1 cellular context compared by ENCODE assay signal in the genomic region with DNA sequence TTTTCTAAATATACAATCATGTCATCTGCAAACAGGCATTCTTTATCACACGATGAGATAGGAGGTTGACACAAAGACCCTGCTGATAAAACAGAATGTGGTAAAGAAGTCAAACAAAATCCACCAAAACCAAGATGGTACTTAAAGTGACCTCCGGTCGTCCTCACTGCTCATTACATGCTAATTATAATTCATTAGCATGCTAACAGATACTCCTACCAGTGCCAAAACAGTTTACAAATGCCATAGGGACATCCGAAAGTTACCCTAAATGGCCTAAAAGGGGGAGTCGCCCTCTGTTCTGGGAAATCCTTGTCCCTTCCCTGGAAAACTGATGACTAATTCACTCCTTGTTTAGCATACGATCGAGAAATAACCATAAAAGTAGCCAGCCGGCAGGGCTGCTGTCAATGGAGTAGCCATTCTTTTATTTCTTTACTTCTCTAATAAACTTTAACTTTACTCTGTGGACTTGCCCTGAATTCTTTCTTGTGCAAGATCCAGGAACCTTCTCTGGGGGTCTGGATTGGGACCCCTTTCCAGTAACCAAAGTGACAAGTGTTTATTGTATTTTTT.
TF ChIP-seq lines count a peak whose summit lies in the region.

No MANE protein-coding gene starts in this region.

TF ChIP-seq in K562, 482 proteins besides CTCF, POLR2A, EP300 and RAD21 (continued from another document and continues in another):
- TF ChIP-seq POLR2H (tag; IDR thresholded peaks at IDR 0.05; ENCODE audit: low read depth) (peak; percentile 81), ARNT (IDR thresholded peaks at IDR 0.05) (no peak; a peak in 1 of 4 replicates), FOXK1 (CRISPR knock-in tag; IDR thresholded peaks at IDR 0.05; ENCODE audit: borderline replicate concordance) (no peak), TCF3 (CRISPR knock-in tag; IDR thresholded peaks at IDR 0.05) (peak; percentile 28; the same call in 1 of the 2 replicates), CREM (IDR thresholded peaks at IDR 0.05; ENCODE audit: low read depth) (no peak), TEAD1 (CRISPR knock-in tag; IDR thresholded peaks at IDR 0.05) (0 out of 4 replicates have a peak, but pooled peaks of 1 of the 2 experiments have one; percentile 13), MAFK (IDR thresholded peaks at IDR 0.05; ENCODE audit: low read length) (no peak), CTBP1 (IDR thresholded peaks at IDR 0.05; ENCODE audit: borderline replicate concordance) (peak; percentile 78; the same call in 1 of the 2 replicates), ZNF197 (CRISPR knock-in tag; IDR thresholded peaks at IDR 0.05; ENCODE audit: low read depth) (0 out of 2 replicates have a peak, but pooled peaks have one; percentile 0), ZNF589 (CRISPR knock-in tag; IDR thresholded peaks at IDR 0.05; ENCODE audit: low read depth) (0 out of 2 replicates have a peak, but pooled peaks have one; percentile 61), ESRRA (IDR thresholded peaks at IDR 0.05; ENCODE audit: borderline replicate concordance, low read depth) (peak; percentile 84), STAT5A (IDR thresholded peaks at IDR 0.05; ENCODE audit: borderline replicate concordance, low read length) (peak; percentile 89), SMARCC2 (IDR thresholded peaks at IDR 0.05; ENCODE audit: low read depth) (peak; percentile 75; the same call in 1 of the 2 replicates), SAFB (IDR thresholded peaks at IDR 0.05; ENCODE audit: borderline replicate concordance, low read depth, low read length) (no peak), TOE1 (IDR thresholded peaks at IDR 0.05; ENCODE audit: borderline replicate concordance) (peak; percentile 54; the same call in 1 of the 2 replicates), TOE1 (CRISPR knock-in tag; IDR thresholded peaks at IDR 0.05; ENCODE audit: borderline replicate concordance, low read depth) (no peak), ARID3A (IDR thresholded peaks at IDR 0.05; ENCODE audit: borderline replicate concordance, low read depth, low read length) (peak; percentile 28; the same call in 1 of the 2 replicates), TFAM (CRISPR knock-in tag; conservative IDR thresholded peaks at IDR 0.05) (no peak), KAT8 (IDR thresholded peaks at IDR 0.05; ENCODE audit: low read depth) (no peak), PRDM10 (IDR thresholded peaks at IDR 0.05; ENCODE audit: partially characterized antibody) (peak; percentile 24), ZNF766 (CRISPR knock-in tag; conservative IDR thresholded peaks at IDR 0.05) (peak; percentile 60; the same call in 1 of the 2 replicates), NBN (IDR thresholded peaks at IDR 0.05; ENCODE audit: low read depth) (peak; percentile 83; the same call in 1 of the 2 replicates), FOXJ2 (tag; IDR thresholded peaks at IDR 0.05) (peak; percentile 63; the same call in 1 of the 2 replicates), DMBX1 (CRISPR knock-in tag; IDR thresholded peaks at IDR 0.05; ENCODE audit: borderline replicate concordance) (peak; percentile 22; the same call in 1 of the 2 replicates), ZNF57 (CRISPR knock-in tag; IDR thresholded peaks at IDR 0.05) (no peak), FOS (IDR thresholded peaks at IDR 0.05; ENCODE audit: extremely low read depth, insufficient read length) (peak; percentile 33), PTTG1 (tag; IDR thresholded peaks at IDR 0.05; ENCODE audit: low read depth) (peak; percentile 52; the same call in 1 of the 2 replicates), NFE2 (IDR thresholded peaks at IDR 0.05; ENCODE audit: low read depth) (no peak), CC2D1A (IDR thresholded peaks at IDR 0.05) (peak; percentile 46), LCOR (CRISPR knock-in tag; IDR thresholded peaks at IDR 0.05) (0 out of 2 replicates have a peak, but pooled peaks have one; percentile 41), GABPA (tag; conservative IDR thresholded peaks at IDR 0.05; ENCODE audit: low read depth) (no peak), ZNF217 (CRISPR knock-in tag; IDR thresholded peaks at IDR 0.05) (no peak), ETV5 (CRISPR knock-in tag; IDR thresholded peaks at IDR 0.05; ENCODE audit: low read depth) (0 out of 2 replicates have a peak, but pooled peaks have one; percentile 15), GTF3C2 (IDR thresholded peaks at IDR 0.05; ENCODE audit: borderline replicate concordance, extremely low read depth, insufficient read length) (no peak), C11orf30 (IDR thresholded peaks at IDR 0.05; ENCODE audit: low read depth) (peak; percentile 52; the same call in 1 of the 2 replicates), MTA1 (IDR thresholded peaks at IDR 0.05; ENCODE audit: borderline replicate concordance) (0 out of 2 replicates have a peak, but pooled peaks have one; percentile 48), GTF2F1 (IDR thresholded peaks at IDR 0.05; ENCODE audit: low read depth, low read length) (no peak), PHF20 (IDR thresholded peaks at IDR 0.05; ENCODE audit: partially characterized antibody) (no peak), ATF1 (CRISPR knock-in tag; IDR thresholded peaks at IDR 0.05) (no peak), ATF1 (tag; IDR thresholded peaks at IDR 0.05) (peak; percentile 37; the same call in 1 of the 2 replicates), ASH1L (IDR thresholded peaks at IDR 0.05; ENCODE audit: borderline replicate concordance, low read depth, partially characterized antibody) (no peak), NRF1 (conservative IDR thresholded peaks at IDR 0.05 in 1 of 2, IDR thresholded peaks at IDR 0.05 in 1 of 2) (0 out of 4 replicates have a peak, but pooled peaks of 1 of the 2 experiments have one; percentile 15), MAZ (CRISPR knock-in tag; conservative IDR thresholded peaks at IDR 0.05 in 1 of 2, IDR thresholded peaks at IDR 0.05 in 1 of 2) (peak in 1 of 2 experiments; percentile 21; a peak in 1 of 4 replicates), ZNF239 (CRISPR knock-in tag; IDR thresholded peaks at IDR 0.05) (no peak; the same call in 1 of the 2 replicates), NFIC (IDR thresholded peaks at IDR 0.05) (no peak), FOXJ3 (CRISPR knock-in tag; IDR thresholded peaks at IDR 0.05) (no peak), SMARCA4 (IDR thresholded peaks at IDR 0.05) (peak; percentile 90), FOXK2 (conservative IDR thresholded peaks at IDR 0.05 in 1 of 2, IDR thresholded peaks at IDR 0.05 in 1 of 2; ENCODE audit: low read depth in 2 of 2) (peak; percentile 62 to 75), ZNF75A (CRISPR knock-in tag; IDR thresholded peaks at IDR 0.05) (no peak), JUN (IDR thresholded peaks at IDR 0.05; ENCODE audit: borderline replicate concordance, low read depth, low read length) (peak; percentile 89), JUN (CRISPR knock-in tag; IDR thresholded peaks at IDR 0.05; ENCODE audit: borderline replicate concordance) (no peak), TAF7 (tag; IDR thresholded peaks at IDR 0.05) (no peak), CBFA2T3 (IDR thresholded peaks at IDR 0.05) (no peak; the same call in 1 of the 2 replicates)
- TF ChIP-seq, protein P1, sequence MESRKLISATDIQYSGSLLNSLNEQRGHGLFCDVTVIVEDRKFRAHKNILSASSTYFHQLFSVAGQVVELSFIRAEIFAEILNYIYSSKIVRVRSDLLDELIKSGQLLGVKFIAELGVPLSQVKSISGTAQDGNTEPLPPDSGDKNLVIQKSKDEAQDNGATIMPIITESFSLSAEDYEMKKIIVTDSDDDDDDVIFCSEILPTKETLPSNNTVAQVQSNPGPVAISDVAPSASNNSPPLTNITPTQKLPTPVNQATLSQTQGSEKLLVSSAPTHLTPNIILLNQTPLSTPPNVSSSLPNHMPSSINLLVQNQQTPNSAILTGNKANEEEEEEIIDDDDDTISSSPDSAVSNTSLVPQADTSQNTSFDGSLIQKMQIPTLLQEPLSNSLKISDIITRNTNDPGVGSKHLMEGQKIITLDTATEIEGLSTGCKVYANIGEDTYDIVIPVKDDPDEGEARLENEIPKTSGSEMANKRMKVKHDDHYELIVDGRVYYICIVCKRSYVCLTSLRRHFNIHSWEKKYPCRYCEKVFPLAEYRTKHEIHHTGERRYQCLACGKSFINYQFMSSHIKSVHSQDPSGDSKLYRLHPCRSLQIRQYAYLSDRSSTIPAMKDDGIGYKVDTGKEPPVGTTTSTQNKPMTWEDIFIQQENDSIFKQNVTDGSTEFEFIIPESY (CRISPR knock-in tag; IDR thresholded peaks at IDR 0.05) = no peak
- TF ChIP-seq, protein P2, sequence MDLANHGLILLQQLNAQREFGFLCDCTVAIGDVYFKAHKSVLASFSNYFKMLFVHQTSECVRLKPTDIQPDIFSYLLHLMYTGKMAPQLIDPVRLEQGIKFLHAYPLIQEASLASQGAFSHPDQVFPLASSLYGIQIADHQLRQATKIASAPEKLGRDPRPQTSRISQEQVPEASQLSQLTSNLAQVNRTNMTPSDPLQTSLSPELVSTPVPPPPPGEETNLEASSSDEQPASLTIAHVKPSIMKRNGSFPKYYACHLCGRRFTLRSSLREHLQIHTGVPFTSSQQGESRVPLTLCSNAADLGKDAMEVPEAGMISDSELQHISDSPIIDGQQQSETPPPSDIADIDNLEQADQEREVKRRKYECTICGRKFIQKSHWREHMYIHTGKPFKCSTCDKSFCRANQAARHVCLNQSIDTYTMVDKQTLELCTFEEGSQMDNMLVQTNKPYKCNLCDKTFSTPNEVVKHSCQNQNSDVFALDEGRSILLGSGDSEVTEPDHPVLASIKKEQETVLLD (IDR thresholded peaks at IDR 0.05) = no peak; the same call in 1 of the 2 replicates
- TF ChIP-seq, protein P3, sequence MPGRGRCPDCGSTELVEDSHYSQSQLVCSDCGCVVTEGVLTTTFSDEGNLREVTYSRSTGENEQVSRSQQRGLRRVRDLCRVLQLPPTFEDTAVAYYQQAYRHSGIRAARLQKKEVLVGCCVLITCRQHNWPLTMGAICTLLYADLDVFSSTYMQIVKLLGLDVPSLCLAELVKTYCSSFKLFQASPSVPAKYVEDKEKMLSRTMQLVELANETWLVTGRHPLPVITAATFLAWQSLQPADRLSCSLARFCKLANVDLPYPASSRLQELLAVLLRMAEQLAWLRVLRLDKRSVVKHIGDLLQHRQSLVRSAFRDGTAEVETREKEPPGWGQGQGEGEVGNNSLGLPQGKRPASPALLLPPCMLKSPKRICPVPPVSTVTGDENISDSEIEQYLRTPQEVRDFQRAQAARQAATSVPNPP (IDR thresholded peaks at IDR 0.05; ENCODE audit: borderline replicate concordance, insufficient read depth, insufficient read length) = no peak
